In genomic region chr17:83186226-83186625, GRCh38 we compare ENCODE assay signal across 14 cellular contexts.
DNase-seq lines count a peak whose midpoint lies in the region; ATAC-seq, FAIRE-seq and TF ChIP-seq lines count a peak whose summit lies in the region.
"Had no signal": no experiment of that assay in that cellular context is flagged by ENCODE, and none has a peak within 500 bp of the region (broad histone marks: within the 10 kb centered on the region; RNA-seq: fewer than 3 reads in every experiment).

No MANE protein-coding gene starts in this region.

- H3K27me3 ChIP-seq in Karpas-422 (ENCODE audit: low read length) (no peaks in the 10 kb centered on the region), endothelial cell of umbilical vein (ENCODE audit: control insufficient read depth in 2 of 2, insufficient read depth in 2 of 2, low read length in 2 of 2) (no peaks in the 10 kb centered on the region), brain microvascular endothelial cell (replicated peaks) (no peaks in the 10 kb centered on the region)

- no peak for TF ChIP-seq POLR2A in endothelial cell of umbilical vein (IDR thresholded peaks at IDR 0.05; ENCODE audit: low read depth, low read length)

- DNase-seq in NCI-H1436 (lab: John Stamatoyannopoulos, UW) (peak; percentile 33), NCI-H1436 treated with DMSO at 0.1 percent for 48 hours (lab: John Stamatoyannopoulos, UW) (no peak), Karpas-422 (peak; percentile 52), endothelial cell of umbilical vein (ENCODE audit: low read depth, low spot score) (peak; percentile 84), brain microvascular endothelial cell (no peak), KBM-7 (no peak)
- DNase-seq: SK-N-SH had no signal

- no TSS peak for BruUV-seq in endothelial cell of umbilical vein (replicated peaks; lab: Mats Ljungman, UMichigan)

- H4K20me1 ChIP-seq in Karpas-422 (ENCODE audit: insufficient read depth, low read depth, low read length): no peaks in the 10 kb centered on the region
- H4K20me1 ChIP-seq in endothelial cell of umbilical vein (replicated peaks; ENCODE audit: control insufficient read depth, extremely low read depth, insufficient read depth, low read length): no peaks in the 10 kb centered on the region

- H3K9me2 ChIP-seq in Karpas-422 (replicated peaks; ENCODE audit: insufficient read depth, low read length): no peaks in the 10 kb centered on the region
- H3K9me2 ChIP-seq: SK-N-SH had no signal

- POLR2A ChIA-PET in endothelial cell of umbilical vein (lab: Charles Lee): no interaction called here

- in situ Hi-C loops in brain microvascular endothelial cell (cut with HindIII; ENCODE audit: low pct_ligation_motif_present, low sequenced_read_pairs): no loop called here
- in situ Hi-C loops in KBM-7 (cut with MboI; ENCODE audit: low pct_unique_long_range_greater_than_20kb, low sequenced_read_pairs): no loop called here

- H3K4me1 Mint-ChIP-seq in nephron: peaks cover 39% of the 10 kb centered on the region

- H3K27ac ChIP-seq in Karpas-422 (ENCODE audit: low read length) (no peak overlapping the region), endothelial cell of umbilical vein (ENCODE audit: insufficient read depth, low read depth, low read length) (no peak overlapping the region), brain microvascular endothelial cell (no peak overlapping the region)
- H3K27ac ChIP-seq: 22Rv1, skin epidermis had no signal

- H3K4me2 ChIP-seq in Karpas-422 (ENCODE audit: low read depth, low read length, poor library complexity, severe bottlenecking) (no peak overlapping the region), endothelial cell of umbilical vein (ENCODE audit: insufficient read depth, low read length) (no peak overlapping the region)
- H3K4me2 ChIP-seq: SK-N-SH had no signal

- ATAC-seq in GM21390 (IDR thresholded peaks at IDR 0.05; ENCODE audit: unreplicated experiment): no peak
- ATAC-seq: CD8-positive, alpha-beta T cell had no signal

- H3K27ac Mint-ChIP-seq in nephron: peak overlapping the region in 2 of 3 experiments; percentile 24 to 46
- H3K27ac Mint-ChIP-seq: CD8-positive, alpha-beta T cell had no signal

- no peaks in the 10 kb centered on the region for H3K9me1 ChIP-seq in endothelial cell of umbilical vein (replicated peaks; ENCODE audit: control insufficient read depth, extremely low read depth, insufficient read depth, low read length)

- H3K4me3 ChIP-seq in Karpas-422 (ENCODE audit: low read length): no peak overlapping the region
- H3K4me3 ChIP-seq in endothelial cell of umbilical vein (replicated peaks in 1 of 3; ENCODE audit: insufficient read depth in 1 of 3, low read depth in 1 of 3, low read length in 3 of 3): no peak overlapping the region
- no peak overlapping the region for H3K4me3 ChIP-seq in brain microvascular endothelial cell (ENCODE audit: low read depth, low read length)
- H3K4me3 ChIP-seq: HAP-1, skin epidermis had no signal

- dilution Hi-C loops in endothelial cell of umbilical vein (cut with MboI; ENCODE audit: extremely low pct_ligation_motif_present, low sequenced_read_pairs): no loop called here

- CTCF ChIA-PET in endothelial cell of umbilical vein (lab: Charles Lee): no interaction called here

- no peak overlapping the region for H3K4me3 Mint-ChIP-seq in nephron
- H3K4me3 Mint-ChIP-seq: CD8-positive, alpha-beta T cell; neural crest cell had no signal

- H3K27me3 Mint-ChIP-seq in nephron (ENCODE audit: low read depth): peaks cover 32% of the 10 kb centered on the region

- no peaks in the 10 kb centered on the region for H3K36me3 Mint-ChIP-seq in nephron (ENCODE audit: low read depth)
- H3K36me3 Mint-ChIP-seq: CD8-positive, alpha-beta T cell had no signal

- H2AFZ ChIP-seq in Karpas-422 (ENCODE audit: low read length): no peak overlapping the region
- no peak overlapping the region for H2AFZ ChIP-seq in endothelial cell of umbilical vein (ENCODE audit: low read depth, low read length)

- FAIRE-seq in endothelial cell of umbilical vein (lab: Jason Lieb, UNC): no peak

- H3K9me3 Mint-ChIP-seq in nephron: peaks cover 11% of the 10 kb centered on the region

- H3K79me2 ChIP-seq in Karpas-422 (ENCODE audit: low read length): no peaks in the 10 kb centered on the region
- no peaks in the 10 kb centered on the region for H3K79me2 ChIP-seq in endothelial cell of umbilical vein (ENCODE audit: control insufficient read depth, insufficient read depth, low read length)

- no peaks in the 10 kb centered on the region for H3K9me3 ChIP-seq in Karpas-422 (ENCODE audit: low read length)
- H3K9me3 ChIP-seq in endothelial cell of umbilical vein (replicated peaks; ENCODE audit: control insufficient read depth, insufficient read depth, low read length): no peaks in the 10 kb centered on the region
- H3K9me3 ChIP-seq: HAP-1, SK-N-SH had no signal

- peaks cover 15% of the 10 kb centered on the region for H3K4me1 ChIP-seq in Karpas-422 (ENCODE audit: low read length)
- peaks cover 11% of the 10 kb centered on the region for H3K4me1 ChIP-seq in endothelial cell of umbilical vein (ENCODE audit: control insufficient read depth, extremely low read depth, insufficient read depth, low read length)
- H3K4me1 ChIP-seq: HAP-1 had no signal

- no peak for TF ChIP-seq CTCF in endothelial cell of umbilical vein (IDR thresholded peaks at IDR 0.05; ENCODE audit: extremely low read depth in 1 of 2, insufficient read depth in 1 of 2, low read depth in 1 of 2, low read length in 2 of 2)
- no peak for TF ChIP-seq CTCF in nephron (IDR thresholded peaks at IDR 0.05; ENCODE audit: unreplicated experiment in 3 of 3)
- no peak for TF ChIP-seq CTCF in brain microvascular endothelial cell (IDR thresholded peaks at IDR 0.05; ENCODE audit: low read depth, low read length, missing control alignments)

- intact Hi-C loops in endothelial cell of umbilical vein (cut with micrococcal nuclease): no loop called here

- no peak overlapping the region for H3K9ac ChIP-seq in Karpas-422 (ENCODE audit: low read length)
- no peak overlapping the region for H3K9ac ChIP-seq in endothelial cell of umbilical vein (replicated peaks; ENCODE audit: extremely low read depth, insufficient read depth, low read length)
- H3K9ac ChIP-seq: SK-N-SH had no signal

- no peaks in the 10 kb centered on the region for H3K36me3 ChIP-seq in Karpas-422 (ENCODE audit: insufficient read depth, low read length)
- no peaks in the 10 kb centered on the region for H3K36me3 ChIP-seq in endothelial cell of umbilical vein (ENCODE audit: control insufficient read depth in 2 of 2, extremely low read depth in 1 of 2, insufficient read depth in 2 of 2, low read length in 2 of 2)
- no peaks in the 10 kb centered on the region for H3K36me3 ChIP-seq in brain microvascular endothelial cell (replicated peaks)
- H3K36me3 ChIP-seq: HAP-1 had no signal

TF ChIP-seq in endothelial cell of umbilical vein, 7 proteins besides CTCF, POLR2A, EP300 and RAD21:
- TF ChIP-seq EZH2 (IDR thresholded peaks at IDR 0.05; ENCODE audit: borderline replicate concordance, low read depth, low read length, severe bottlenecking) (no peak), GATA2 (IDR thresholded peaks at IDR 0.05; ENCODE audit: insufficient read depth, insufficient read length, low read depth, low read length) (no peak), MAX (IDR thresholded peaks at IDR 0.05; ENCODE audit: insufficient read depth, insufficient read length) (no peak), JUN (IDR thresholded peaks at IDR 0.05; ENCODE audit: borderline replicate concordance, insufficient read depth, insufficient read length, low read depth) (no peak), MYC (IDR thresholded peaks at IDR 0.05; ENCODE audit: low read depth, low read length) (no peak), FOS (IDR thresholded peaks at IDR 0.05; ENCODE audit: borderline replicate concordance, insufficient read depth, low read length) (no peak), POLR2AphosphoS5 (IDR thresholded peaks at IDR 0.05; ENCODE audit: insufficient read depth, low read depth, low read length) (no peak)

Comparison
In these comparisons a context has a peak if more than half of its experiments do, and no peak if none do; other contexts are left out.
1. DNase-seq: peak in NCI-H1436 (single experiment), Karpas-422 (single experiment) and endothelial cell of umbilical vein (single experiment); none in NCI-H1436 treated with DMSO at 0.1 percent for 48 hours (single experiment), brain microvascular endothelial cell (single experiment) and KBM-7 (single experiment).